23 cellular contexts compared by ENCODE assay signal in genomic region chr12:90261283-90261682, GRCh38.
DNase-seq lines count a peak whose midpoint lies in the region; ATAC-seq and TF ChIP-seq lines count a peak whose summit lies in the region.
"Had no signal": no experiment of that assay in that cellular context is flagged by ENCODE, and none has a peak within 500 bp of the region (broad histone marks: within the 10 kb centered on the region; RNA-seq: fewer than 3 reads in every experiment).

No MANE protein-coding gene starts in this region.

- H3K36me3 ChIP-seq in heart right ventricle: no peaks in the 10 kb centered on the region
- H3K36me3 ChIP-seq: cardiac muscle cell, spleen had no signal

- H3K27me3 ChIP-seq in heart right ventricle: no peaks in the 10 kb centered on the region
- H3K27me3 ChIP-seq: cardiac muscle cell, spleen had no signal

- no peaks in the 10 kb centered on the region for H3K9me3 ChIP-seq in heart right ventricle
- H3K9me3 ChIP-seq: Caco-2, spleen had no signal

- peak overlapping the region; percentile 49 for H3K27ac Mint-ChIP-seq in chondrocyte (ENCODE audit: unreplicated experiment)
- peak overlapping the region; percentile 75 to 85 (median 81) for H3K27ac Mint-ChIP-seq in nephron
- H3K27ac Mint-ChIP-seq: activated T-helper 1 cell treated with anti-CD3 and anti-CD28 coated beads, Interleukin-12 subunit alpha, Interleukin-12 subunit beta, Interleukin-2, Interleukin-4 antibody, amounts not matched to agents 30 ng/mL and 10 ng/mL and 1 ng/mL, durations not matched to agents 14 hours and 24 hours and 36 hours; stimulated activated memory B cell treated with anti-CD40 and anti-IgM and Interleukin-4, amounts not matched to agents 10 μg/mL and 1 μg/mL and 100 μg/mL, for 72 hours had no signal

- peaks cover 34% of the 10 kb centered on the region for H3K4me1 Mint-ChIP-seq in chondrocyte (ENCODE audit: low read depth)
- H3K4me1 Mint-ChIP-seq in nephron: peaks cover 39% of the 10 kb centered on the region
- H3K4me1 Mint-ChIP-seq: naive B cell; stimulated activated memory B cell treated with anti-CD40 and anti-IgM and Interleukin-4, amounts not matched to agents 10 μg/mL and 1 μg/mL and 100 μg/mL, for 72 hours had no signal

- ATAC-seq in heart right ventricle: no peak
- ATAC-seq: HCT116; stimulated activated memory B cell treated with anti-CD40 and anti-IgM and Interleukin-4, amounts not matched to agents 10 μg/mL and 1 μg/mL and 100 μg/mL, for 72 hours had no signal

- H3K9me3 Mint-ChIP-seq in chondrocyte (ENCODE audit: low read depth) (no peaks in the 10 kb centered on the region), nephron (peaks cover 4% of the 10 kb centered on the region)
- H3K9me3 Mint-ChIP-seq: activated T-helper 1 cell treated with anti-CD3 and anti-CD28 coated beads, Interleukin-12 subunit alpha, Interleukin-12 subunit beta, Interleukin-2, Interleukin-4 antibody, amounts not matched to agents 30 ng/mL and 10 ng/mL and 1 ng/mL, durations not matched to agents 14 hours and 24 hours and 36 hours; naive B cell; stimulated activated memory B cell treated with anti-CD40 and anti-IgM and Interleukin-4, amounts not matched to agents 10 μg/mL and 1 μg/mL and 100 μg/mL, for 72 hours had no signal

- DNase-seq in D341Med (ENCODE audit: low spot score): peak; percentile 29
- DNase-seq in NCI-H2171 (lab: John Stamatoyannopoulos, UW): peak; percentile 8
- no peak for DNase-seq in chondrocyte (ENCODE audit: low spot score)
- no peak for DNase-seq in heart right ventricle
- DNase-seq in cerebellar cortex (ENCODE audit: low spot score): no peak
- DNase-seq in SK-N-DZ (ENCODE audit: low spot score): no peak
- DNase-seq: activated CD4-positive, alpha-beta T cell treated with anti-CD3 and anti-CD28 coated beads, Interleukin-2, amount 50 U/mL, for 1 hour; activated naive CD4-positive, alpha-beta T cell treated with anti-CD3 and anti-CD28 coated beads, Interleukin-2, amount 50 U/mL, for 16 hours; anterior cingulate cortex; C1 segment of cervical spinal cord; Caco-2; kidney glomerular epithelial cell; naive B cell; NCI-H1105; RPMI8226; spleen; stimulated activated CD4-positive, alpha-beta T cell treated with anti-CD3 and anti-CD28 coated beads, Interleukin-4, amount 100 ng/mL, for 1 hour had no signal

- H3K36me3 Mint-ChIP-seq in chondrocyte (ENCODE audit: low read depth) (peaks cover 2% of the 10 kb centered on the region), nephron (ENCODE audit: low read depth) (no peaks in the 10 kb centered on the region)
- H3K36me3 Mint-ChIP-seq: naive B cell; stimulated activated memory B cell treated with anti-CD40 and anti-IgM and Interleukin-4, amounts not matched to agents 10 μg/mL and 1 μg/mL and 100 μg/mL, for 72 hours had no signal

- no peak overlapping the region for H3K27ac ChIP-seq in heart right ventricle
- H3K27ac ChIP-seq: cardiac muscle cell, HL-60, spleen had no signal

- H3K4me3 ChIP-seq in heart right ventricle: no peak overlapping the region
- H3K4me3 ChIP-seq: cardiac muscle cell, spleen had no signal

- H3K27me3 Mint-ChIP-seq in chondrocyte (ENCODE audit: low read depth): no peaks in the 10 kb centered on the region
- H3K27me3 Mint-ChIP-seq in nephron (ENCODE audit: low read depth): no peaks in the 10 kb centered on the region
- H3K27me3 Mint-ChIP-seq: stimulated activated memory B cell treated with anti-CD40 and anti-IgM and Interleukin-4, amounts not matched to agents 10 μg/mL and 1 μg/mL and 100 μg/mL, for 72 hours had no signal

- intact Hi-C loops in heart right ventricle (cut with DNase I): no loop called here

- H3K4me1 ChIP-seq in heart right ventricle: no peaks in the 10 kb centered on the region
- H3K4me1 ChIP-seq: spleen had no signal

- TF ChIP-seq CTCF in chondrocyte (IDR thresholded peaks at IDR 0.05) (no peak), nephron (IDR thresholded peaks at IDR 0.05; ENCODE audit: unreplicated experiment in 3 of 3) (no peak), heart right ventricle (IDR thresholded peaks at IDR 0.05) (no peak)

- H3K4me3 Mint-ChIP-seq in chondrocyte (ENCODE audit: unreplicated experiment) (no peak overlapping the region), nephron (peak overlapping the region in 1 of 3 experiments; percentile 2)
- H3K4me3 Mint-ChIP-seq: activated T-helper 1 cell treated with anti-CD3 and anti-CD28 coated beads, Interleukin-12 subunit alpha, Interleukin-12 subunit beta, Interleukin-2, Interleukin-4 antibody, amounts not matched to agents 30 ng/mL and 10 ng/mL and 1 ng/mL, durations not matched to agents 14 hours and 24 hours and 36 hours; naive B cell; stimulated activated memory B cell treated with anti-CD40 and anti-IgM and Interleukin-4, amounts not matched to agents 10 μg/mL and 1 μg/mL and 100 μg/mL, for 72 hours had no signal

Comparison
In these comparisons a context has a peak if more than half of its experiments do, and no peak if none do; other contexts are left out.
1. DNase-seq: peak in D341Med (single experiment) and NCI-H2171 (single experiment); none in chondrocyte (single experiment), heart right ventricle (0 of 2), cerebellar cortex (single experiment) and SK-N-DZ (single experiment).